ENCODE assay signal across 9 cellular contexts in genomic region chr6:142478117-142478516, GRCh38.
DNase-seq lines count a peak whose midpoint lies in the region; ATAC-seq and TF ChIP-seq lines count a peak whose summit lies in the region.
"Had no signal": no experiment of that assay in that cellular context is flagged by ENCODE, and none has a peak within 500 bp of the region (broad histone marks: within the 10 kb centered on the region; RNA-seq: fewer than 3 reads in every experiment).

No MANE protein-coding gene starts in this region.

- H3K79me2 ChIP-seq in osteoblast (ENCODE audit: insufficient read depth, low read length) = no peaks in the 10 kb centered on the region

- peaks cover 9% of the 10 kb centered on the region for H3K4me1 Mint-ChIP-seq in activated CD4-positive, alpha-beta T cell treated with anti-CD3 and anti-CD28 coated beads, Interleukin-2, amount 10 ng/mL, durations not matched to agents 7 days and 5 days

- H3K36me3 ChIP-seq in MG63 (no peaks in the 10 kb centered on the region), osteoblast (ENCODE audit: insufficient read depth, low read length) (no peaks in the 10 kb centered on the region), spleen (no peaks in the 10 kb centered on the region)

- TF ChIP-seq CTCF in osteoblast (IDR thresholded peaks at IDR 0.05; ENCODE audit: extremely low read depth, low read depth, low read length) (no peak), omental fat pad (IDR thresholded peaks at IDR 0.05) (no peak), spleen (IDR thresholded peaks at IDR 0.05 in 8 of 11, conservative IDR thresholded peaks at IDR 0.05 in 3 of 11) (no peak)

- H3K4me1 ChIP-seq in osteoblast (ENCODE audit: insufficient read depth, low read length) (no peaks in the 10 kb centered on the region), spleen (peaks cover 0 to 6% (median 0%) of the 10 kb centered on the region in 6 donors)

- CTCF ChIA-PET in activated CD4-positive, alpha-beta T cell treated with anti-CD3 and anti-CD28 coated beads, Interleukin-2, amount 10 ng/mL, durations not matched to agents 7 days and 5 days (lab: Charles Lee) = no interaction called here

- POLR2A ChIA-PET in activated CD4-positive, alpha-beta T cell treated with anti-CD3 and anti-CD28 coated beads, Interleukin-2, amount 10 ng/mL, durations not matched to agents 7 days and 5 days (lab: Charles Lee) = no interaction called here

- H3K9me3 ChIP-seq in MG63 (no peaks in the 10 kb centered on the region), osteoblast (ENCODE audit: low read depth, low read length) (no peaks in the 10 kb centered on the region), spleen (peaks cover 0 to 3% (median 0%) of the 10 kb centered on the region in 8 donors)

- no peak overlapping the region for H3K4me2 ChIP-seq in osteoblast (ENCODE audit: insufficient read depth, low read length)

- no peak overlapping the region for H3K27ac Mint-ChIP-seq in activated CD4-positive, alpha-beta T cell treated with anti-CD3 and anti-CD28 coated beads, Interleukin-2, amount 10 ng/mL, durations not matched to agents 7 days and 5 days

- ATAC-seq in omental fat pad (ENCODE audit: low FRiP score) = no peak

- no peak overlapping the region for H3K27ac ChIP-seq in osteoblast (ENCODE audit: low read depth, low read length)
- no peak overlapping the region for H3K27ac ChIP-seq in spleen

- H3K27me3 Mint-ChIP-seq in activated CD4-positive, alpha-beta T cell treated with anti-CD3 and anti-CD28 coated beads, Interleukin-2, amount 10 ng/mL, durations not matched to agents 7 days and 5 days = no peaks in the 10 kb centered on the region

- intact Hi-C loops in spleen (cut with DNase I; ENCODE audit: low total_unique reads) = no loop called here

- H3K4me3 ChIP-seq in MG63 = no peak overlapping the region
- H3K4me3 ChIP-seq in osteoblast (ENCODE audit: insufficient read depth, low read length) = no peak overlapping the region
- no peak overlapping the region for H3K4me3 ChIP-seq in spleen

- DNase-seq in activated CD4-positive, alpha-beta T cell treated with anti-CD3 and anti-CD28 coated beads, Interleukin-2, amount 50 U/mL, for 4 hours = peak; percentile 1 to 6
- no peak for DNase-seq in activated CD4-positive, alpha-beta T cell treated with anti-CD3 and anti-CD28 coated beads, Interleukin-2, amount 10 ng/mL, durations not matched to agents 7 days and 5 days
- DNase-seq in MG63 = peak; percentile 6
- peak; percentile 47 for DNase-seq in amniotic epithelial cell (ENCODE audit: low read depth)
- no peak for DNase-seq in osteoblast (ENCODE audit: insufficient read length, low spot score, missing footprints)
- DNase-seq in NCI-H345 treated with DMSO at 0.1 percent for 48 hours (lab: John Stamatoyannopoulos, UW; ENCODE audit: unreplicated experiment) = no peak
- no peak for DNase-seq in omental fat pad (ENCODE audit: low spot score)
- DNase-seq in spleen = no peak

- no peak for TF ChIP-seq POLR2A in spleen (IDR thresholded peaks at IDR 0.05)

- no peak overlapping the region for H3K4me3 Mint-ChIP-seq in activated CD4-positive, alpha-beta T cell treated with anti-CD3 and anti-CD28 coated beads, Interleukin-2, amount 10 ng/mL, durations not matched to agents 7 days and 5 days
- H3K4me3 Mint-ChIP-seq: CD4-positive, CD25-positive, alpha-beta regulatory T cell had no signal

- 85 to 92% (median 90%) methylated on average over 2 of the region's 2 CpGs for WGBS in spleen, 5 donors

- peak overlapping the region; percentile 44 for H2AFZ ChIP-seq in osteoblast (ENCODE audit: low read length)

- H3K36me3 Mint-ChIP-seq in activated CD4-positive, alpha-beta T cell treated with anti-CD3 and anti-CD28 coated beads, Interleukin-2, amount 10 ng/mL, durations not matched to agents 7 days and 5 days (ENCODE audit: low read depth) = no peaks in the 10 kb centered on the region
- H3K36me3 Mint-ChIP-seq: CD4-positive, CD25-positive, alpha-beta regulatory T cell had no signal

- peaks cover 2% of the 10 kb centered on the region for H3K9me3 Mint-ChIP-seq in activated CD4-positive, alpha-beta T cell treated with anti-CD3 and anti-CD28 coated beads, Interleukin-2, amount 10 ng/mL, durations not matched to agents 7 days and 5 days
- H3K9me3 Mint-ChIP-seq: CD4-positive, CD25-positive, alpha-beta regulatory T cell had no signal

- H4K20me1 ChIP-seq in osteoblast (ENCODE audit: insufficient read depth, low read length) = no peaks in the 10 kb centered on the region

- H3K27me3 ChIP-seq in MG63 (no peaks in the 10 kb centered on the region), osteoblast (ENCODE audit: insufficient read depth, low read length) (no peaks in the 10 kb centered on the region), spleen (replicated peaks in 1 of 7) (peaks cover 0 to 7% (median 0%) of the 10 kb centered on the region in 7 donors)

Comparison
In these comparisons a context has a peak if more than half of its experiments do, and no peak if none do; other contexts are left out.
1. DNase-seq: peak in activated CD4-positive, alpha-beta T cell treated with anti-CD3 and anti-CD28 coated beads, Interleukin-2, amount 50 U/mL, for 4 hours (2 of 2), MG63 (single experiment) and amniotic epithelial cell (single experiment); none in activated CD4-positive, alpha-beta T cell treated with anti-CD3 and anti-CD28 coated beads, Interleukin-2, amount 10 ng/mL, durations not matched to agents 7 days and 5 days (single experiment), osteoblast (single experiment), NCI-H345 treated with DMSO at 0.1 percent for 48 hours (single experiment), omental fat pad (single experiment) and spleen (single experiment).